ENCODE assay signal across 13 cellular contexts in the genomic region with DNA sequence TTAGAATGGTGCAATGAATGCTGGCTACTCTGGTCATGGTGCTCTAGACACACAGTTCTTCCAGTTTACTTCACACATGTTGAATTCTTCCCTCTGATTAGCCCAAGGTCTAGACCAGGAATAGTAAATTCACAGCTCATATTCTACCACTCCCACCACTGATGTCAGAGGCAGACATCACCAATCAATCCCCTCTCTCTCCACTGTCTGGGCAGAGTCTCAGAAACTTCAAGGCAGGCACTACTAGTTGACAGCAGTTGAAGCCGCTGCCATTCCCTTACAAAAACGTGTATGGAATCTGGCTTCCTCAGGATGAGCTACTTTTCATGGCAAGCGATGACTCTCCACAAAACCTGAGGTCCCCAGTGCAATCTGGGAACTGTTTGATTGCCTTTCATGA.
DNase-seq lines count a peak whose midpoint lies in the region; ATAC-seq and TF ChIP-seq lines count a peak whose summit lies in the region.
"Had no signal": no experiment of that assay in that cellular context is flagged by ENCODE, and none has a peak within 500 bp of the region (broad histone marks: within the 10 kb centered on the region; RNA-seq: fewer than 3 reads in every experiment).

No MANE protein-coding gene starts in this region.

- H3K27ac ChIP-seq in IMR-90 (ENCODE audit: insufficient read depth, low read length): no peak overlapping the region
- no peak overlapping the region for H3K27ac ChIP-seq in brain microvascular endothelial cell
- H3K27ac ChIP-seq: left lung, stomach had no signal

- no peak overlapping the region for H3K56ac ChIP-seq in IMR-90 (ENCODE audit: extremely low read depth, insufficient read depth, low read length)

- no peak overlapping the region for H3K4me2 ChIP-seq in IMR-90 (ENCODE audit: low read depth, low read length)

- H3K27me3 ChIP-seq in IMR-90 (ENCODE audit: control insufficient read depth, insufficient read depth, low read length) (no peaks in the 10 kb centered on the region), brain microvascular endothelial cell (replicated peaks) (no peaks in the 10 kb centered on the region)

- no peak overlapping the region; the same call in 1 of the 2 replicates for H3K18ac ChIP-seq in IMR-90 (ENCODE audit: low read depth, low read length)

- H3K9me1 ChIP-seq in IMR-90 (ENCODE audit: insufficient read depth, low read length): peaks cover 34% of the 10 kb centered on the region

- H4K8ac ChIP-seq in IMR-90 (ENCODE audit: low read depth in 2 of 2, low read length in 2 of 2): peak overlapping the region in 1 of 2 experiments; percentile 53; a peak in 1 of 4 replicates

- H2BK5ac ChIP-seq in IMR-90 (ENCODE audit: low read depth, low read length, poor library complexity, severe bottlenecking): no peak overlapping the region

- H3K4me3 ChIP-seq in IMR-90 (ENCODE audit: insufficient read depth, low read depth, low read length) (no peak overlapping the region), brain microvascular endothelial cell (ENCODE audit: low read depth, low read length) (no peak overlapping the region)
- H3K4me3 ChIP-seq: esophagus muscularis mucosa, left lung, stomach had no signal

- peaks cover 4 to 29% of the 10 kb centered on the region in 2 experiments; a peak in 3 of 4 replicates for H3K79me1 ChIP-seq in IMR-90 (ENCODE audit: low read depth in 1 of 2, low read length in 2 of 2)

- H3K9me3 ChIP-seq in IMR-90 (ENCODE audit: control insufficient read depth, insufficient read depth, low read length): peaks cover 3% of the 10 kb centered on the region; the same call in 1 of the 2 replicates
- H3K9me3 ChIP-seq: left lung had no signal

- H2AK9ac ChIP-seq in IMR-90 (replicated peaks; ENCODE audit: low read depth, low read length, poor library complexity): peak overlapping the region; percentile 56

- H3K4me1 ChIP-seq in IMR-90 (ENCODE audit: control insufficient read depth, insufficient read depth, low read length): peaks cover 43% of the 10 kb centered on the region
- H3K4me1 ChIP-seq: left lung had no signal

- no peak for TF ChIP-seq RAD21 in IMR-90 (IDR thresholded peaks at IDR 0.05; ENCODE audit: low read length)

- H2BK15ac ChIP-seq in IMR-90 (ENCODE audit: low read depth, low read length): peak overlapping the region; percentile 75; the same call in 1 of the 3 replicates

- H3K14ac ChIP-seq in IMR-90 (replicated peaks; ENCODE audit: low read depth, low read length): peak overlapping the region; percentile 54

- peak overlapping the region; percentile 51 for H2AK5ac ChIP-seq in IMR-90 (ENCODE audit: low read depth, low read length)

- no peak overlapping the region for H3K9ac ChIP-seq in IMR-90 (ENCODE audit: low read depth, low read length)

- no TSS peak for BruUV-seq in IMR-90 (replicated peaks; lab: Mats Ljungman, UMichigan)

- dilution Hi-C loops in IMR-90 (cut with HindIII; ENCODE audit: low sequenced_read_pairs, unreplicated experiment): no loop called here

- H3K4ac ChIP-seq in IMR-90 (ENCODE audit: low read depth, low read length): peak overlapping the region; percentile 81

- DNase-seq in A172 (ENCODE audit: low spot score) (peak; percentile 63), IMR-90 (peak; percentile 77), brain microvascular endothelial cell (peak; percentile 91), left ventricle myocardium superior (no peak), GM19240 (ENCODE audit: insufficient read length, low spot score) (no peak), NCI-H1694 treated with DMSO at 0.1 percent for 48 hours (lab: John Stamatoyannopoulos, UW) (no peak), SHP77 (lab: John Stamatoyannopoulos, UW) (no peak)
- DNase-seq: DMS79, left lung, NCI-H187 treated with DMSO at 0.1 percent for 48 hours, stomach had no signal

- CTCF ChIA-PET in IMR-90 (lab: Yijun Ruan, JAX): interaction anchor here (1.4 kb wide), 1 partner anchor 394 kb away, joined by 3 read pairs; no protein-coding TSS in a partner anchor

- no peak for TF ChIP-seq POLR2A in IMR-90 (IDR thresholded peaks at IDR 0.05; ENCODE audit: low read depth, low read length)

- H2AFZ ChIP-seq in IMR-90 (replicated peaks; ENCODE audit: low read length, poor library complexity): peak overlapping the region; percentile 62

- H2BK120ac ChIP-seq in IMR-90 (ENCODE audit: low read depth, low read length): peak overlapping the region; percentile 87

- 50% methylated on average over 1 of the region's 3 CpGs; no CpG with 5 or more reads in 1 of the 2 experiments for WGBS in IMR-90 (ENCODE audit: extremely low coverage in 2 of 2, insufficient read length in 1 of 2), 2 experiments

- intact Hi-C loops in IMR-90 (cut with micrococcal nuclease) (no loop called here), left ventricle myocardium superior (cut with micrococcal nuclease) (no loop called here)

- POLR2A ChIA-PET in IMR-90 (lab: Charles Lee; ENCODE audit: unreplicated experiment): no interaction called here

- TF ChIP-seq CTCF in IMR-90 (conservative IDR thresholded peaks at IDR 0.05; ENCODE audit: low read depth, low read length) (no peak), brain microvascular endothelial cell (IDR thresholded peaks at IDR 0.05; ENCODE audit: low read depth, low read length, missing control alignments) (no peak)

- no peak for ATAC-seq in IMR-90 (ENCODE audit: low read depth)
- ATAC-seq in left ventricle myocardium superior: peak; percentile 51
- no peak for ATAC-seq in HG03108 (IDR thresholded peaks at IDR 0.05; ENCODE audit: unreplicated experiment)
- ATAC-seq: left lung had no signal

- H2BK20ac ChIP-seq in IMR-90 (ENCODE audit: low read depth, low read length): peak overlapping the region; percentile 69; the same call in 1 of the 2 replicates

- H3K36me3 ChIP-seq in IMR-90 (ENCODE audit: control insufficient read depth, insufficient read depth, low read length) (no peaks in the 10 kb centered on the region), brain microvascular endothelial cell (replicated peaks) (no peaks in the 10 kb centered on the region)
- H3K36me3 ChIP-seq: esophagus muscularis mucosa, left lung, stomach had no signal

- no peak overlapping the region; the same call in 1 of the 2 replicates for H4K5ac ChIP-seq in IMR-90 (ENCODE audit: low read depth, low read length)

- no peaks in the 10 kb centered on the region; the same call in 1 of the 2 replicates for H4K20me1 ChIP-seq in IMR-90 (ENCODE audit: insufficient read depth, low read length)

- in situ Hi-C loops in IMR-90 (cut with MboI; ENCODE audit: low sequenced_read_pairs): loop anchor here (5.0 kb wide), 1 partner anchor 91 kb away; a partner anchor contains a TSS
- in situ Hi-C loops in brain microvascular endothelial cell (cut with HindIII; ENCODE audit: low pct_ligation_motif_present, low sequenced_read_pairs): no loop called here

- H3K23ac ChIP-seq in IMR-90 (ENCODE audit: low read depth, low read length): peak overlapping the region; percentile 68; the same call in 1 of the 2 replicates

- H4K91ac ChIP-seq in IMR-90 (ENCODE audit: insufficient read depth, low read depth, low read length): peak overlapping the region; percentile 31; the same call in 1 of the 2 replicates

TF ChIP-seq in IMR-90, 13 proteins besides CTCF, POLR2A, EP300 and RAD21:
- TF ChIP-seq FOS (IDR thresholded peaks at IDR 0.05; ENCODE audit: low read depth, low read length): no peak
- TF ChIP-seq MAFK (IDR thresholded peaks at IDR 0.05; ENCODE audit: low read depth, low read length): no peak
TF ChIP-seq in IMR-90: peak in this region for 0.

Comparison
In these comparisons a context has a peak if more than half of its experiments do, and no peak if none do; other contexts are left out.
1. DNase-seq: peak in A172 (single experiment), IMR-90 (single experiment) and brain microvascular endothelial cell (single experiment); none in left ventricle myocardium superior (single experiment), GM19240 (single experiment), NCI-H1694 treated with DMSO at 0.1 percent for 48 hours (single experiment) and SHP77 (0 of 2).